27 cellular contexts compared by ENCODE assay signal in genomic region chr7:12735923-12736322, GRCh38.
"Had no signal": no experiment of that assay in that cellular context is flagged by ENCODE, and none has a peak within 500 bp of the region (broad histone marks: within the 10 kb centered on the region; RNA-seq: fewer than 3 reads in every experiment).

No MANE protein-coding gene starts in this region.

- H3K4me3 ChIP-seq: ascending aorta, coronary artery, dorsolateral prefrontal cortex, esophagus muscularis mucosa, gastroesophageal sphincter had no signal

- H3K36me3 ChIP-seq: ascending aorta, esophagus muscularis mucosa, gastroesophageal sphincter had no signal

- H3K9me3 ChIP-seq: ascending aorta, esophagus muscularis mucosa, gastroesophageal sphincter had no signal

- H3K4me1 ChIP-seq: ascending aorta had no signal

- DNase-seq: activated CD4-positive, alpha-beta memory T cell treated with anti-CD3 and anti-CD28 coated beads, Interleukin-2, amount 10 ng/mL, durations not matched to agents 7 days and 5 days; activated CD4-positive, alpha-beta T cell treated with anti-CD3 and anti-CD28 coated beads for 36 hours; activated CD4-positive, alpha-beta T cell treated with anti-CD3 and anti-CD28 coated beads, Interleukin-2, amount 10 ng/mL, durations not matched to agents 7 days and 5 days; activated CD4-positive, alpha-beta T cell treated with anti-CD3 and anti-CD28 coated beads, Interleukin-2, amount 50 U/mL, for 4 hours; activated CD4-positive, CD25-positive, alpha-beta regulatory T cell; activated CD4-positive, CD25-positive, alpha-beta regulatory T cell treated with anti-CD3 and anti-CD28 coated beads, Interleukin-2, amount 50 U/mL, for 72 hours; activated CD8-positive, alpha-beta memory T cell treated with anti-CD3 and anti-CD28 coated beads, Interleukin-2, amount 50 U/mL, for 48 hours; activated gamma-delta T cell; activated naive CD4-positive, alpha-beta T cell; activated naive CD4-positive, alpha-beta T cell treated with anti-CD3 and anti-CD28 coated beads, Interleukin-2, amount 10 ng/mL, durations not matched to agents 7 days and 5 days; activated naive CD8-positive, alpha-beta T cell treated with anti-CD3 and anti-CD28 coated beads, Interleukin-2, amount 10 ng/mL, durations not matched to agents 7 days and 5 days; activated T-cell treated with anti-CD3 and anti-CD28 coated beads for 4 hours; activated T-cell treated with anti-CD3 and anti-CD28 coated beads, Interleukin-2, amount 50 U/mL, for 24 hours; activated T-cell treated with anti-CD3 and anti-CD28 coated beads, Interleukin-2, amount 50 U/mL, for 72 hours; dorsolateral prefrontal cortex; effector memory CD8-positive, alpha-beta T cell; erythroblast; foreskin keratinocyte; T-helper 1 cell; T-helper 17 cell; T1000 had no signal

- FAIRE-seq: bronchial epithelial cell had no signal

- H3K27ac ChIP-seq: ascending aorta, coronary artery, dorsolateral prefrontal cortex, esophagus muscularis mucosa, foreskin keratinocyte, gastroesophageal sphincter had no signal

- H3K27me3 ChIP-seq: ascending aorta, dorsolateral prefrontal cortex, esophagus muscularis mucosa, foreskin keratinocyte, gastroesophageal sphincter had no signal

- ATAC-seq: activated CD4-positive, alpha-beta T cell treated with anti-CD3 and anti-CD28 coated beads for 36 hours; activated naive CD4-positive, alpha-beta T cell treated with anti-CD3 and anti-CD28 coated beads, Interleukin-2, amount 50 U/mL, for 72 hours; activated T-cell treated with anti-CD3 and anti-CD28 coated beads, Interleukin-2, amount 50 U/mL, for 72 hours; effector memory CD8-positive, alpha-beta T cell; foreskin keratinocyte; gastroesophageal sphincter; T-helper 17 cell had no signal
